ENCODE assay signal across 13 cellular contexts in the genomic region with DNA sequence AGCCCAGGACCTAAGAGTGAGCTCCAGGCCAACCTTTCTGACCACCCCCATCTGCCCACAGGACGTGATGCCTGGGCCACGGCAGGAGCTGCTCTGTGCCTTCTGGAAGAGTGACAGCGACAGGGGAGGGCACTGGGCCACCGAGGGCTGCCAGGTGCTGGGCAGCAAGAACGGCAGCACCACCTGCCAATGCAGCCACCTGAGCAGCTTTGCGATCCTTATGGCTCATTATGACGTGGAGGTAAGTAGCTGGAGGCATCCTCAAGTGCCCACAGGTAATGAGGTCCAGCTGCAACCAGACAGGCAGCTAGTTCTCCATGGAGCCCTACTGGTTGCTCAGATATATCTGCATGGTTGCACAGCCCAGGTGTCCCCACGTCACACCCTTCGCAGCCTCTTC. TPM values are rescaled to one million over a fixed set of nuclear protein-coding genes. Genes with fewer than 3 reads are reported as not detected.
DNase-seq lines count a peak whose midpoint lies in the region; ATAC-seq and TF ChIP-seq lines count a peak whose summit lies in the region.
"Had no signal": no experiment of that assay in that cellular context is flagged by ENCODE, and none has a peak within 500 bp of the region (broad histone marks: within the 10 kb centered on the region; RNA-seq: fewer than 3 reads in every experiment).

No MANE protein-coding gene starts in this region.

- no peaks in the 10 kb centered on the region for H3K27me3 Mint-ChIP-seq in CD4-positive, alpha-beta T cell

- no peak for TF ChIP-seq POLR2A in sigmoid colon (IDR thresholded peaks at IDR 0.05)

- no peaks in the 10 kb centered on the region for H3K9me3 Mint-ChIP-seq in CD4-positive, alpha-beta T cell

- peak in 1 of 10 experiments; percentile 50 for DNase-seq in CD4-positive, alpha-beta T cell
- DNase-seq in G401 (ENCODE audit: low spot score) (peak; percentile 62), NCI-H2196 treated with DMSO at 0.1 percent for 48 hours (lab: John Stamatoyannopoulos, UW; ENCODE audit: unreplicated experiment) (peak; percentile 60), cerebellum (ENCODE audit: low spot score) (peak; percentile 63), aorta (no peak), sigmoid colon (no peak), medulla oblongata (ENCODE audit: extremely low spot score) (no peak)
- DNase-seq: activated CD4-positive, alpha-beta T cell treated with anti-CD3 and anti-CD28 coated beads for 48 hours; left ventricle myocardium inferior; right lobe of liver had no signal

- intact Hi-C loops in CD4-positive, alpha-beta T cell (cut with DNase I, micrococcal nuclease): no loop called here
- intact Hi-C loops in aorta (cut with DNase I) (no loop called here), sigmoid colon (cut with DNase I) (loop anchor here (10.0 kb wide), 1 partner anchor 200 kb away; a partner anchor contains a TSS)

- H3K4me3 Mint-ChIP-seq in CD4-positive, alpha-beta T cell: peak overlapping the region; percentile 63

- TF ChIP-seq CTCF in CD4-positive, alpha-beta T cell (IDR thresholded peaks at IDR 0.05): no peak
- TF ChIP-seq CTCF in sigmoid colon (IDR thresholded peaks at IDR 0.05): no peak

- H3K27me3 ChIP-seq in CD4-positive, alpha-beta T cell (ENCODE audit: control insufficient read depth, insufficient read depth, low read length): no peaks in the 10 kb centered on the region
- H3K27me3 ChIP-seq in aorta (ENCODE audit: control insufficient read depth in 1 of 2, insufficient read depth in 2 of 2, low read length in 1 of 2) (no peaks in the 10 kb centered on the region), sigmoid colon (no peaks in the 10 kb centered on the region)
- H3K27me3 ChIP-seq: BLaER1 treated with 17β-estradiol and CSF1 and Interleukin-3, amounts not matched to agents 10 nM and 100 nM; esophagus muscularis mucosa; right lobe of liver had no signal

- TF ChIP-seq EP300 in sigmoid colon (IDR thresholded peaks at IDR 0.05): no peak

- in situ Hi-C loops in G401 (cut with HindIII; ENCODE audit: low sequenced_read_pairs): no loop called here

- H3K27ac Mint-ChIP-seq in CD4-positive, alpha-beta T cell: peak overlapping the region; percentile 86

- peaks cover 95% of the 10 kb centered on the region for H3K36me3 Mint-ChIP-seq in CD4-positive, alpha-beta T cell (ENCODE audit: low read depth)

- H3K4me1 Mint-ChIP-seq in CD4-positive, alpha-beta T cell (ENCODE audit: low read depth): peaks cover 22% of the 10 kb centered on the region

- POLR2A ChIA-PET in CD4-positive, alpha-beta T cell (lab: Charles Lee): interaction anchor here (1.4 to 3.9 kb wide), 5 partner anchors 23 to 268 kb away, joined by 3 to 33 read pairs (median 7); a partner anchor contains a TSS

- ATAC-seq in CD4-positive, alpha-beta T cell (ENCODE audit: poor library complexity): no peak
- ATAC-seq in aorta (ENCODE audit: low FRiP score): no peak
- ATAC-seq in GM21423 (IDR thresholded peaks at IDR 0.05; ENCODE audit: unreplicated experiment): no peak
- ATAC-seq: right lobe of liver had no signal

- 77 to 78% methylated on average over 9 of the region's 9 CpGs for WGBS in aorta, 2 donors
- 80 to 88% methylated on average over 9 of the region's 9 CpGs for whole genome bisulfite sequencing in sigmoid colon, 2 donors

- no peaks in the 10 kb centered on the region for H3K9me3 ChIP-seq in CD4-positive, alpha-beta T cell (ENCODE audit: control insufficient read depth, low read length)
- H3K9me3 ChIP-seq in aorta (ENCODE audit: control insufficient read depth, low read length): no peaks in the 10 kb centered on the region
- no peaks in the 10 kb centered on the region for H3K9me3 ChIP-seq in sigmoid colon
- H3K9me3 ChIP-seq: BLaER1 treated with 17β-estradiol and CSF1 and Interleukin-3, amounts not matched to agents 10 nM and 100 nM; esophagus muscularis mucosa; left ventricle myocardium inferior; right lobe of liver had no signal

- H3K27ac ChIP-seq in CD4-positive, alpha-beta T cell (ENCODE audit: low read depth, low read length): no peak overlapping the region
- H3K27ac ChIP-seq in aorta (ENCODE audit: low read depth in 1 of 2, low read length in 2 of 2) (no peak overlapping the region), sigmoid colon (no peak overlapping the region)
- H3K27ac ChIP-seq: BLaER1 treated with 17β-estradiol and CSF1 and Interleukin-3, amounts not matched to agents 10 nM and 100 nM; esophagus muscularis mucosa; left ventricle myocardium inferior; right lobe of liver had no signal

- no peak overlapping the region for H3K4me3 ChIP-seq in aorta (ENCODE audit: low read length in 2 of 2)
- H3K4me3 ChIP-seq in sigmoid colon: no peak overlapping the region
- H3K4me3 ChIP-seq: BLaER1 treated with 17β-estradiol and CSF1 and Interleukin-3, amounts not matched to agents 10 nM and 100 nM; esophagus muscularis mucosa; left ventricle myocardium inferior; right lobe of liver had no signal

- H3K4me1 ChIP-seq in aorta (ENCODE audit: control insufficient read depth in 1 of 2, insufficient read depth in 2 of 2, low read length in 2 of 2) (no peaks in the 10 kb centered on the region), sigmoid colon (peaks cover 0 to 16% (median 9%) of the 10 kb centered on the region in 4 donors)

- H3K36me3 ChIP-seq in aorta (ENCODE audit: control insufficient read depth in 1 of 2, insufficient read depth in 2 of 2, low read length in 1 of 2) (peaks cover 0 to 22% of the 10 kb centered on the region in 2 donors), sigmoid colon (peaks cover 26 to 71% (median 46%) of the 10 kb centered on the region in 4 donors)

- CTCF ChIA-PET in CD4-positive, alpha-beta T cell (lab: Charles Lee): interaction anchor here (0.9 to 11.4 kb wide), 3 partner anchors 11 to 55 kb away, joined by 3 to 93 read pairs (median 22); no protein-coding TSS in a partner anchor

RNA-seq across cellular contexts. Expression of a gene that starts 14.8 kb away (rescaled TPM):
- 100 to 1,000 TPM; 296 to 299 TPM for total RNA-seq in CD4-positive, alpha-beta T cell
- 181 and 204 TPM in 2 replicates for total RNA-seq in G401 (2014; rRNA removed; shearing (Covaris generic))
- 26.7 TPM for total RNA-seq in cerebellum
- total RNA-seq in aorta: 10 to 100 TPM; 45.0 to 49.5 TPM
- 10 to 100 TPM; 28.5 to 98.7 TPM for polyA plus RNA-seq in aorta
- 10 to 100 TPM; 37.8 to 43.8 (median 42.0) TPM for total RNA-seq in sigmoid colon
- 100 to 1,000 TPM in 1 of 3 donors, 10 to 100 TPM in 2; 40.2 to 161 (median 45.3) TPM for polyA plus RNA-seq in sigmoid colon

RNA-seq across cellular contexts. Expression of a gene that starts 23.1 kb away (rescaled TPM):
- 100 to 1,000 TPM; 745 to 751 TPM for total RNA-seq in CD4-positive, alpha-beta T cell
- total RNA-seq in G401 (2014; rRNA removed; shearing (Covaris generic)): 25.3 and 28.1 TPM in 2 replicates
- total RNA-seq in cerebellum (1.9 TPM), aorta (100 to 1,000 TPM; 158 to 337 TPM), sigmoid colon (10 to 100 TPM; 23.7 to 63.1 (median 34.1) TPM)
- polyA plus RNA-seq in aorta (10 to 100 TPM; 38.6 to 92.7 TPM), sigmoid colon (100 to 1,000 TPM in 1 of 3 donors, 10 to 100 TPM in 2; 12.0 to 111 (median 29.8) TPM)

RNA-seq across cellular contexts. Expression of a gene that starts 28.8 kb away (rescaled TPM):
- 100 to 1,000 TPM; 171 TPM for total RNA-seq in CD4-positive, alpha-beta T cell
- total RNA-seq in G401 (2014; rRNA removed; shearing (Covaris generic)): 94.8 and 98.6 TPM in 2 replicates
- 38.7 TPM for total RNA-seq in cerebellum
- 100 to 1,000 TPM; 106 to 112 TPM for total RNA-seq in aorta
- polyA plus RNA-seq in aorta: 10 to 100 TPM; 38.7 to 68.1 TPM
- total RNA-seq in sigmoid colon: 100 to 1,000 TPM in 1 of 4 donors, 10 to 100 TPM in 3; 79.2 to 126 (median 84.6) TPM
- polyA plus RNA-seq in sigmoid colon: 10 to 100 TPM; 20.8 to 54.8 (median 28.2) TPM

Comparison
In these comparisons a context has a peak if more than half of its experiments do, and no peak if none do; other contexts are left out.
1. DNase-seq: peak in G401 (single experiment), NCI-H2196 treated with DMSO at 0.1 percent for 48 hours (single experiment) and cerebellum (single experiment); none in aorta (0 of 2), sigmoid colon (single experiment) and medulla oblongata (single experiment).